Comparison of ENCODE assay signal across 15 cellular contexts in genomic region chr20:609371-609964, GRCh38. TPM values are rescaled to one million over a fixed set of nuclear protein-coding genes. Genes with fewer than 3 reads are reported as not detected.
DNase-seq lines count a peak whose midpoint lies in the region; ATAC-seq and TF ChIP-seq lines count a peak whose summit lies in the region.
"Had no signal": no experiment of that assay in that cellular context is flagged by ENCODE, and none has a peak within 500 bp of the region (broad histone marks: within the 10 kb centered on the region; RNA-seq: fewer than 3 reads in every experiment).

No MANE protein-coding gene starts in this region.

- intact Hi-C loops in psoas muscle (cut with DNase I): loop anchor here in 1 of 2 donors (5.0 kb wide), 1 partner anchor 37 kb away; no protein-coding TSS in a partner anchor

- no peaks in the 10 kb centered on the region for H4K20me1 ChIP-seq in hepatocyte (ENCODE audit: insufficient read depth, poor library complexity, severe bottlenecking)

- no peaks in the 10 kb centered on the region for H3K9me2 ChIP-seq in hepatocyte (replicated peaks; ENCODE audit: insufficient read depth)

- no peak overlapping the region for H3K27ac ChIP-seq in hepatocyte
- peak overlapping the region; percentile 63 for H3K27ac ChIP-seq in psoas muscle
- H3K27ac ChIP-seq: SJCRH30, thoracic aorta had no signal

- H3K4me1 Mint-ChIP-seq in T-helper 17 cell: peaks cover 12% of the 10 kb centered on the region

- H3K4me3 ChIP-seq in HAP-1: peak overlapping the region; percentile 24
- H3K4me3 ChIP-seq in hepatocyte: no peak overlapping the region
- peak overlapping the region; percentile 64 for H3K4me3 ChIP-seq in psoas muscle
- H3K4me3 ChIP-seq: SJCRH30, thoracic aorta had no signal

- no peaks in the 10 kb centered on the region; the same call in 1 of the 2 replicates for H3K4me1 ChIP-seq in HAP-1
- H3K4me1 ChIP-seq in hepatocyte (ENCODE audit: insufficient read depth): no peaks in the 10 kb centered on the region
- no peaks in the 10 kb centered on the region for H3K4me1 ChIP-seq in psoas muscle
- H3K4me1 ChIP-seq: SJCRH30 had no signal

- H3K9me3 ChIP-seq in HAP-1 (no peaks in the 10 kb centered on the region), T-helper 17 cell (ENCODE audit: control insufficient read depth, low read length, poor library complexity, severe bottlenecking) (no peaks in the 10 kb centered on the region), hepatocyte (ENCODE audit: low read depth) (no peaks in the 10 kb centered on the region), psoas muscle (no peaks in the 10 kb centered on the region)
- H3K9me3 ChIP-seq: SJCRH30, thoracic aorta had no signal

- peaks cover 9% of the 10 kb centered on the region for H3K36me3 Mint-ChIP-seq in T-helper 17 cell (ENCODE audit: low read depth)
- H3K36me3 Mint-ChIP-seq: CD4-positive, alpha-beta memory T cell; immature natural killer cell; naive thymus-derived CD4-positive, alpha-beta T cell had no signal

- in situ Hi-C loops in HAP-1 (cut with MboI; ENCODE audit: low sequenced_read_pairs): no loop called here

- H3K36me3 ChIP-seq in HAP-1 (replicated peaks) (no peaks in the 10 kb centered on the region), hepatocyte (replicated peaks; ENCODE audit: insufficient read depth, low read depth) (no peaks in the 10 kb centered on the region), psoas muscle (ENCODE audit: insufficient read depth in 1 of 2, low read depth in 1 of 2) (no peaks in the 10 kb centered on the region)
- H3K36me3 ChIP-seq: SJCRH30, thoracic aorta had no signal

- H3K4me2 ChIP-seq in hepatocyte: peak overlapping the region; percentile 66

- no peaks in the 10 kb centered on the region for H3K79me2 ChIP-seq in hepatocyte

- H2AFZ ChIP-seq in hepatocyte: no peak overlapping the region

- ATAC-seq in T-helper 17 cell: no peak
- no peak for ATAC-seq in psoas muscle

- TF ChIP-seq CTCF in hepatocyte (IDR thresholded peaks at IDR 0.05; ENCODE audit: poor library complexity): no peak
- TF ChIP-seq CTCF in psoas muscle (IDR thresholded peaks at IDR 0.05): no peak

- DNase-seq in HAP-1 (ENCODE audit: low spot score in 2 of 2) (peak in 1 of 2 experiments; percentile 15), T-helper 17 cell (no peak), hepatocyte (ENCODE audit: low spot score) (no peak), psoas muscle (peak in 1 of 2 donors; percentile 17), KG1 (lab: John Stamatoyannopoulos, UW) (no peak), DMS153 treated with DMSO at 0.1 percent for 48 hours (lab: John Stamatoyannopoulos, UW; ENCODE audit: unreplicated experiment) (no peak), Ammon's horn (ENCODE audit: low spot score) (no peak), activated T-cell treated with anti-CD3 and anti-CD28 coated beads for 4 hours (no peak)
- DNase-seq: CD4-positive, alpha-beta memory T cell; SJCRH30 had no signal

- WGBS in hepatocyte (ENCODE audit: low lambda C conversion rate, missing lambda C conversion rate): 12% methylated on average over 34 of the region's 54 CpGs
- WGBS in psoas muscle, 3 donors: 9 to 15% (median 9%) methylated on average over 36 to 53 of the region's 54 CpGs

- H3K4me3 Mint-ChIP-seq in T-helper 17 cell: peak overlapping the region; percentile 9
- H3K4me3 Mint-ChIP-seq: central memory CD8-positive, alpha-beta T cell had no signal

- H3K27me3 ChIP-seq in HAP-1 (ENCODE audit: low read depth) (peaks cover 32% of the 10 kb centered on the region), hepatocyte (peaks cover 69% of the 10 kb centered on the region), psoas muscle (ENCODE audit: insufficient read depth in 3 of 3, low read length in 2 of 3) (peaks cover 0 to 51% (median 14%) of the 10 kb centered on the region in 3 donors)

- H3K27me3 Mint-ChIP-seq in T-helper 17 cell: peaks cover 70% of the 10 kb centered on the region

- H3K27ac Mint-ChIP-seq in T-helper 17 cell: no peak overlapping the region
- H3K27ac Mint-ChIP-seq: CD4-positive, alpha-beta memory T cell; immature natural killer cell; naive thymus-derived CD4-positive, alpha-beta T cell had no signal

RNA-seq across cellular contexts. Expression of gene TCF15, which starts 0.6 kb away (rescaled TPM):
- not detected for total RNA-seq in T-helper 17 cell
- not detected in 2 replicates for total RNA-seq in hepatocyte
- not detected in 2 replicates for polyA plus RNA-seq in hepatocyte
- 10 to 100 TPM in 1 of 4 donors, 1 to 10 TPM in 3; 5.1 to 10.6 (median 6.7) TPM for total RNA-seq in psoas muscle
- 1 to 10 TPM; 3.0 to 4.7 (median 3.2) TPM for polyA plus RNA-seq in psoas muscle
- total RNA-seq: activated CD8-positive, alpha-beta memory T cell treated with anti-CD3 and anti-CD28 coated beads for 36 hours; CD4-positive, alpha-beta memory T cell; naive thymus-derived CD4-positive, alpha-beta T cell; SJCRH30; thoracic aorta had no signal
- polyA plus RNA-seq: CD4-positive, alpha-beta memory T cell; immature natural killer cell; naive thymus-derived CD4-positive, alpha-beta T cell had no signal

RNA-seq across cellular contexts. Expression of gene SRXN1, which starts 43.5 kb away (rescaled TPM):
- total RNA-seq in T-helper 17 cell: 1 to 10 TPM; 2.9 to 3.5 TPM
- total RNA-seq in hepatocyte: 40.0 and 42.2 TPM in 2 replicates
- polyA plus RNA-seq in hepatocyte: 26.9 and 39.6 TPM in 2 replicates
- total RNA-seq in psoas muscle: 100 to 1,000 TPM in 1 of 4 donors, 10 to 100 TPM in 3; 30.7 to 150 (median 57.0) TPM
- 100 to 1,000 TPM in 2 of 3 donors, 10 to 100 TPM in 1; 37.9 to 172 (median 123) TPM for polyA plus RNA-seq in psoas muscle
